ENCODE assay signal across 7 cellular contexts in the genomic region with DNA sequence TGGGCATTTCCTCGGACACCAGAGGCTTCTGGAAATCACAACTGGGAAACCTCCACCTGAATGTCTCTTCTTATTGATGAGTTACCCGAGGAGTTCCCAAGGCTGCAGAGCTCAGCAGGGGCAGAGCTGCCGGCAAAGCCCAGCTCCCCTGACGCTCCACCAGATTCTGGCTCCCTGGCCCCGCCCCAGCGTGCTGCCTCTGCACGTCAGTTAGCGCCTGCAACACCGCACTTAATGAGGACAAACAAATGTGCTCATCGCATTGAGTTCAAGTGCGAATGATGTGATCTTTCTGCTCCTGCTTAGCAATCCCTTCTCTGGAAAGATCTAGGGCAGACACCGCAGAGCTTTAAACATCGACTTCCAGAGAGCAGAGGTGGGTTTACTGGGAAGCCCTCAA. TPM values are rescaled to one million over a fixed set of nuclear protein-coding genes. Genes with fewer than 3 reads are reported as not detected.
DNase-seq lines count a peak whose midpoint lies in the region; ATAC-seq and TF ChIP-seq lines count a peak whose summit lies in the region.

No MANE protein-coding gene starts in this region.

- intact Hi-C loops in activated B cell treated with CpG ODN at 0.5 μM for 24 hours (cut with micrococcal nuclease), result loop anchor here (5.0 kb wide), 1 partner anchor 36 kb away; no protein-coding TSS in a partner anchor

- H3K4me1 Mint-ChIP-seq in activated B cell treated with CpG ODN at 0.5 μM for 24 hours (peaks cover 17% of the 10 kb centered on the region), nephron (peaks cover 33% of the 10 kb centered on the region)

- TF ChIP-seq CTCF in activated B cell treated with CpG ODN at 0.5 μM for 24 hours (IDR thresholded peaks at IDR 0.05), result no peak
- no peak for TF ChIP-seq CTCF in nephron (IDR thresholded peaks at IDR 0.05; ENCODE audit: unreplicated experiment in 3 of 3)

- ATAC-seq in activated B cell treated with CpG ODN at 0.5 μM for 24 hours (ENCODE audit: low read depth) (peak; percentile 42), GM18498 (IDR thresholded peaks at IDR 0.05; ENCODE audit: unreplicated experiment) (no peak), HG03097 (IDR thresholded peaks at IDR 0.05; ENCODE audit: low FRiP score, unreplicated experiment) (no peak)

- DNase-seq in LHCN-M2 (ENCODE audit: low read depth), result peak; percentile 12
- no peak for DNase-seq in activated B cell treated with CpG ODN at 0.5 μM for 24 hours
- peak; percentile 33 to 38 for DNase-seq in erythroblast (lab: John Stamatoyannopoulos, UW)
- no peak for DNase-seq in OCI-M1 (lab: John Stamatoyannopoulos, UW)

- H3K27ac Mint-ChIP-seq in activated B cell treated with CpG ODN at 0.5 μM for 24 hours (no peak overlapping the region), nephron (peak overlapping the region in 2 of 3 experiments; percentile 17 to 20)

- no peak for TF ChIP-seq POLR2A in erythroblast (IDR thresholded peaks at IDR 0.05; ENCODE audit: low read length)

- H3K9me3 Mint-ChIP-seq in activated B cell treated with CpG ODN at 0.5 μM for 24 hours, result no peaks in the 10 kb centered on the region
- peaks cover 6% of the 10 kb centered on the region for H3K9me3 Mint-ChIP-seq in nephron

- H3K4me3 Mint-ChIP-seq in activated B cell treated with CpG ODN at 0.5 μM for 24 hours, result no peak overlapping the region
- H3K4me3 Mint-ChIP-seq in nephron, result peak overlapping the region; percentile 73 to 80 (median 75)

- POLR2A ChIA-PET in activated B cell treated with CpG ODN at 0.5 μM for 24 hours (lab: Charles Lee), result no interaction called here

- H3K27me3 Mint-ChIP-seq in activated B cell treated with CpG ODN at 0.5 μM for 24 hours (peaks cover 4% of the 10 kb centered on the region), nephron (ENCODE audit: low read depth) (peaks cover 4% of the 10 kb centered on the region)

- no peaks in the 10 kb centered on the region for H3K36me3 Mint-ChIP-seq in activated B cell treated with CpG ODN at 0.5 μM for 24 hours (ENCODE audit: low read depth)
- no peaks in the 10 kb centered on the region for H3K36me3 Mint-ChIP-seq in nephron (ENCODE audit: low read depth)

- CTCF ChIA-PET in activated B cell treated with CpG ODN at 0.5 μM for 24 hours (lab: Charles Lee), result no interaction called here

RNA-seq across cellular contexts. Expression of a gene that starts 55.5 kb away (rescaled TPM):
- 18.1 and 20.1 TPM in 2 replicates for total RNA-seq in LHCN-M2 (2014; rRNA removed)
- polyA plus RNA-seq in LHCN-M2 (2012), result 3.7 TPM
- 96.5 and 102 TPM in 2 replicates for total RNA-seq in activated B cell treated with CpG ODN at 0.5 μM for 24 hours

Comparison
In these comparisons a context has a peak if more than half of its experiments do, and no peak if none do; other contexts are left out.
1. DNase-seq: peak in LHCN-M2 (single experiment) and erythroblast (2 of 2); none in activated B cell treated with CpG ODN at 0.5 μM for 24 hours (single experiment) and OCI-M1 (single experiment).